2 cellular contexts compared by ENCODE assay signal in genomic region chr6:6901205-6901719, GRCh38.
TF ChIP-seq lines count a peak whose summit lies in the region.

No MANE protein-coding gene starts in this region.

TF ChIP-seq in GM23338, 12 proteins besides CTCF, POLR2A, EP300 and RAD21 (continued from another document):
- no peak for TF ChIP-seq REST (IDR thresholded peaks at IDR 0.05; ENCODE audit: unreplicated experiment)
- TF ChIP-seq, protein P1, sequence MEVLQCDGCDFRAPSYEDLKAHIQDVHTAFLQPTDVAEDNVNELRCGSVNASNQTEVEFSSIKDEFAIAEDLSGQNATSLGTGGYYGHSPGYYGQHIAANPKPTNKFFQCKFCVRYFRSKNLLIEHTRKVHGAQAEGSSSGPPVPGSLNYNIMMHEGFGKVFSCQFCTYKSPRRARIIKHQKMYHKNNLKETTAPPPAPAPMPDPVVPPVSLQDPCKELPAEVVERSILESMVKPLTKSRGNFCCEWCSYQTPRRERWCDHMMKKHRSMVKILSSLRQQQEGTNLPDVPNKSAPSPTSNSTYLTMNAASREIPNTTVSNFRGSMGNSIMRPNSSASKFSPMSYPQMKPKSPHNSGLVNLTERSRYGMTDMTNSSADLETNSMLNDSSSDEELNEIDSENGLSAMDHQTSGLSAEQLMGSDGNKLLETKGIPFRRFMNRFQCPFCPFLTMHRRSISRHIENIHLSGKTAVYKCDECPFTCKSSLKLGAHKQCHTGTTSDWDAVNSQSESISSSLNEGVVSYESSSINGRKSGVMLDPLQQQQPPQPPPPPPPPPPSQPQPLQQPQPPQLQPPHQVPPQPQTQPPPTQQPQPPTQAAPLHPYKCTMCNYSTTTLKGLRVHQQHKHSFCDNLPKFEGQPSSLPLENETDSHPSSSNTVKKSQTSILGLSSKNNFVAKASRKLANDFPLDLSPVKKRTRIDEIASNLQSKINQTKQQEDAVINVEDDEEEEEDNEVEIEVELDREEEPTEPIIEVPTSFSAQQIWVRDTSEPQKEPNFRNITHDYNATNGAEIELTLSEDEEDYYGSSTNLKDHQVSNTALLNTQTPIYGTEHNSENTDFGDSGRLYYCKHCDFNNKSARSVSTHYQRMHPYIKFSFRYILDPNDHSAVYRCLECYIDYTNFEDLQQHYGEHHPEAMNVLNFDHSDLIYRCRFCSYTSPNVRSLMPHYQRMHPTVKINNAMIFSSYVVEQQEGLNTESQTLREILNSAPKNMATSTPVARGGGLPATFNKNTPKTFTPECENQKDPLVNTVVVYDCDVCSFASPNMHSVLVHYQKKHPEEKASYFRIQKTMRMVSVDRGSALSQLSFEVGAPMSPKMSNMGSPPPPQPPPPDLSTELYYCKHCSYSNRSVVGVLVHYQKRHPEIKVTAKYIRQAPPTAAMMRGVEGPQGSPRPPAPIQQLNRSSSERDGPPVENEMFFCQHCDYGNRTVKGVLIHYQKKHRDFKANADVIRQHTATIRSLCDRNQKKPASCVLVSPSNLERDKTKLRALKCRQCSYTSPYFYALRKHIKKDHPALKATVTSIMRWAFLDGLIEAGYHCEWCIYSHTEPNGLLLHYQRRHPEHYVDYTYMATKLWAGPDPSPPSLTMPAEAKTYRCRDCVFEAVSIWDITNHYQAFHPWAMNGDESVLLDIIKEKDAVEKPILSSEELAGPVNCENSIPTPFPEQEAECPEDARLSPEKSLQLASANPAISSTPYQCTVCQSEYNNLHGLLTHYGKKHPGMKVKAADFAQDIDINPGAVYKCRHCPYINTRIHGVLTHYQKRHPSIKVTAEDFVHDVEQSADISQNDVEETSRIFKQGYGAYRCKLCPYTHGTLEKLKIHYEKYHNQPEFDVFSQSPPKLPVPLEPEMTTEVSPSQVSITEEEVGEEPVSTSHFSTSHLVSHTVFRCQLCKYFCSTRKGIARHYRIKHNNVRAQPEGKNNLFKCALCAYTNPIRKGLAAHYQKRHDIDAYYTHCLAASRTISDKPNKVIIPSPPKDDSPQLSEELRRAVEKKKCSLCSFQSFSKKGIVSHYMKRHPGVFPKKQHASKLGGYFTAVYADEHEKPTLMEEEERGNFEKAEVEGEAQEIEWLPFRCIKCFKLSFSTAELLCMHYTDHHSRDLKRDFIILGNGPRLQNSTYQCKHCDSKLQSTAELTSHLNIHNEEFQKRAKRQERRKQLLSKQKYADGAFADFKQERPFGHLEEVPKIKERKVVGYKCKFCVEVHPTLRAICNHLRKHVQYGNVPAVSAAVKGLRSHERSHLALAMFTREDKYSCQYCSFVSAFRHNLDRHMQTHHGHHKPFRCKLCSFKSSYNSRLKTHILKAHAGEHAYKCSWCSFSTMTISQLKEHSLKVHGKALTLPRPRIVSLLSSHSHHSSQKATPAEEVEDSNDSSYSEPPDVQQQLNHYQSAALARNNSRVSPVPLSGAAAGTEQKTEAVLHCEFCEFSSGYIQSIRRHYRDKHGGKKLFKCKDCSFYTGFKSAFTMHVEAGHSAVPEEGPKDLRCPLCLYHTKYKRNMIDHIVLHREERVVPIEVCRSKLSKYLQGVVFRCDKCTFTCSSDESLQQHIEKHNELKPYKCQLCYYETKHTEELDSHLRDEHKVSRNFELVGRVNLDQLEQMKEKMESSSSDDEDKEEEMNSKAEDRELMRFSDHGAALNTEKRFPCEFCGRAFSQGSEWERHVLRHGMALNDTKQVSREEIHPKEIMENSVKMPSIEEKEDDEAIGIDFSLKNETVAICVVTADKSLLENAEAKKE (CRISPR knock-in tag; IDR thresholded peaks at IDR 0.05), result no peak
TF ChIP-seq in GM23338: peak in this region for 0.

TF ChIP-seq in WTC11, 78 proteins besides CTCF, POLR2A, EP300 and RAD21 (continued from another document):
- TF ChIP-seq ZSCAN18 (CRISPR knock-in tag; IDR thresholded peaks at IDR 0.05) (no peak), PRDM15 (CRISPR knock-in tag; IDR thresholded peaks at IDR 0.05) (no peak), MXD4 (CRISPR knock-in tag; IDR thresholded peaks at IDR 0.05; ENCODE audit: borderline replicate concordance) (no peak), TCF7 (CRISPR knock-in tag; IDR thresholded peaks at IDR 0.05; ENCODE audit: low read depth) (no peak), ZNF532 (CRISPR knock-in tag; IDR thresholded peaks at IDR 0.05; ENCODE audit: borderline replicate concordance) (no peak), ZNF232 (CRISPR knock-in tag; IDR thresholded peaks at IDR 0.05) (no peak), SMAD4 (CRISPR knock-in tag; IDR thresholded peaks at IDR 0.05) (no peak), ZNF396 (CRISPR knock-in tag; IDR thresholded peaks at IDR 0.05; ENCODE audit: borderline replicate concordance) (no peak), NR2C2 (CRISPR knock-in tag; IDR thresholded peaks at IDR 0.05) (no peak), ZNF219 (CRISPR knock-in tag; IDR thresholded peaks at IDR 0.05; ENCODE audit: borderline replicate concordance) (no peak)
- TF ChIP-seq, protein P2, sequence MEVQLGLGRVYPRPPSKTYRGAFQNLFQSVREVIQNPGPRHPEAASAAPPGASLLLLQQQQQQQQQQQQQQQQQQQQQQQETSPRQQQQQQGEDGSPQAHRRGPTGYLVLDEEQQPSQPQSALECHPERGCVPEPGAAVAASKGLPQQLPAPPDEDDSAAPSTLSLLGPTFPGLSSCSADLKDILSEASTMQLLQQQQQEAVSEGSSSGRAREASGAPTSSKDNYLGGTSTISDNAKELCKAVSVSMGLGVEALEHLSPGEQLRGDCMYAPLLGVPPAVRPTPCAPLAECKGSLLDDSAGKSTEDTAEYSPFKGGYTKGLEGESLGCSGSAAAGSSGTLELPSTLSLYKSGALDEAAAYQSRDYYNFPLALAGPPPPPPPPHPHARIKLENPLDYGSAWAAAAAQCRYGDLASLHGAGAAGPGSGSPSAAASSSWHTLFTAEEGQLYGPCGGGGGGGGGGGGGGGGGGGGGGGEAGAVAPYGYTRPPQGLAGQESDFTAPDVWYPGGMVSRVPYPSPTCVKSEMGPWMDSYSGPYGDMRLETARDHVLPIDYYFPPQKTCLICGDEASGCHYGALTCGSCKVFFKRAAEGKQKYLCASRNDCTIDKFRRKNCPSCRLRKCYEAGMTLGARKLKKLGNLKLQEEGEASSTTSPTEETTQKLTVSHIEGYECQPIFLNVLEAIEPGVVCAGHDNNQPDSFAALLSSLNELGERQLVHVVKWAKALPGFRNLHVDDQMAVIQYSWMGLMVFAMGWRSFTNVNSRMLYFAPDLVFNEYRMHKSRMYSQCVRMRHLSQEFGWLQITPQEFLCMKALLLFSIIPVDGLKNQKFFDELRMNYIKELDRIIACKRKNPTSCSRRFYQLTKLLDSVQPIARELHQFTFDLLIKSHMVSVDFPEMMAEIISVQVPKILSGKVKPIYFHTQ (CRISPR knock-in tag; IDR thresholded peaks at IDR 0.05), result no peak
